27 cellular contexts compared by ENCODE assay signal in genomic region chr1:209819059-209819458, GRCh38. TPM values are rescaled to one million over a fixed set of nuclear protein-coding genes. Genes with fewer than 3 reads are reported as not detected.
DNase-seq lines count a peak whose midpoint lies in the region; ATAC-seq, FAIRE-seq and TF ChIP-seq lines count a peak whose summit lies in the region.
"Had no signal": no experiment of that assay in that cellular context is flagged by ENCODE, and none has a peak within 500 bp of the region (broad histone marks: within the 10 kb centered on the region; RNA-seq: fewer than 3 reads in every experiment).

No MANE protein-coding gene starts in this region.

- H3K27me3 ChIP-seq in mammary epithelial cell (ENCODE audit: insufficient read depth, low read length) = no peaks in the 10 kb centered on the region
- peaks cover 7 to 8% of the 10 kb centered on the region in 2 experiments; a peak in 3 of 5 replicates for H3K27me3 ChIP-seq in K562 (ENCODE audit: control insufficient read depth in 2 of 2, insufficient read depth in 2 of 2, low read length in 2 of 2)
- H3K27me3 ChIP-seq in trophoblast cell (ENCODE audit: insufficient read depth, low read length) = no peaks in the 10 kb centered on the region
- H3K27me3 ChIP-seq: BE2C; BLaER1 treated with 17β-estradiol and CSF1 and Interleukin-3, amounts not matched to agents 10 nM and 100 nM had no signal

- 0% methylated on average over 1 of the region's 1 CpG for WGBS in mammary epithelial cell (ENCODE audit: low coverage, missing lambda C conversion rate)
- 0% methylated on average over 1 of the region's 1 CpG for WGBS in K562 (ENCODE audit: insufficient coverage, low coverage, missing lambda C conversion rate)
- no CpG with 5 or more reads among the region's 1 CpG for WGBS in trophoblast cell (ENCODE audit: extremely low coverage, insufficient coverage, insufficient read length)

- dilution Hi-C loops in mammary epithelial cell (cut with HindIII; ENCODE audit: low sequenced_read_pairs) = loop anchor here (5.0 kb wide), 1 partner anchor 167 kb away; the partner anchor contains the start of gene LAMB3

- TF ChIP-seq EP300 in K562 (IDR thresholded peaks at IDR 0.05; ENCODE audit: low read length) = no peak

- no peak for ATAC-seq in K562
- ATAC-seq: A549, GM12878, HCT116 had no signal

- FAIRE-seq in K562 (lab: Jason Lieb, UNC) = no peak
- FAIRE-seq: A549, D721Med, GM12878, GM19239, H1 had no signal

- no peak overlapping the region for H3K4me3 Mint-ChIP-seq in MCF 10A (ENCODE audit: unreplicated experiment)
- no peak overlapping the region for H3K4me3 Mint-ChIP-seq in activated T-cell treated with anti-CD3 and anti-CD28 coated beads, Interleukin-2, amount 50 U/mL, for 24 hours
- H3K4me3 Mint-ChIP-seq: CD14-positive monocyte; CD4-positive, alpha-beta T cell; CD8-positive, alpha-beta memory T cell; HFFc6 had no signal

- H3K4ac ChIP-seq in trophoblast cell (ENCODE audit: low read depth, low read length) = no peak overlapping the region

- peaks cover 38% of the 10 kb centered on the region for H3K4me1 Mint-ChIP-seq in MCF 10A (ENCODE audit: insufficient read depth, unreplicated experiment)
- H3K4me1 Mint-ChIP-seq in activated T-cell treated with anti-CD3 and anti-CD28 coated beads, Interleukin-2, amount 50 U/mL, for 24 hours (ENCODE audit: low read depth) = peaks cover 19% of the 10 kb centered on the region

- no peak overlapping the region for H3K18ac ChIP-seq in trophoblast cell (ENCODE audit: low read length)

- no peak overlapping the region for H3K27ac ChIP-seq in mammary epithelial cell (ENCODE audit: insufficient read depth, low read depth, low read length)
- no peak overlapping the region for H3K27ac ChIP-seq in K562 (ENCODE audit: extremely low read depth, low read depth, low read length)
- no peak overlapping the region for H3K27ac ChIP-seq in trophoblast cell (ENCODE audit: low read depth, low read length)
- H3K27ac ChIP-seq: A549; BLaER1 treated with 17β-estradiol and CSF1 and Interleukin-3, amounts not matched to agents 10 nM and 100 nM; GM23248 had no signal

- H2BK120ac ChIP-seq in trophoblast cell (ENCODE audit: insufficient read depth, low read length, poor library complexity) = peak overlapping the region; percentile 8

- H3K36me3 ChIP-seq in mammary epithelial cell (ENCODE audit: insufficient read depth, low read length) = no peaks in the 10 kb centered on the region
- no peaks in the 10 kb centered on the region for H3K36me3 ChIP-seq in K562 (ENCODE audit: control insufficient read depth, insufficient read depth, low read length)
- H3K36me3 ChIP-seq in trophoblast cell (ENCODE audit: control insufficient read depth in 1 of 2, insufficient read depth in 2 of 2, low read length in 2 of 2) = no peaks in the 10 kb centered on the region
- H3K36me3 ChIP-seq: BE2C; BLaER1 treated with 17β-estradiol and CSF1 and Interleukin-3, amounts not matched to agents 10 nM and 100 nM had no signal

- no peak overlapping the region for H4K8ac ChIP-seq in trophoblast cell (ENCODE audit: low read depth, low read length)

- no peaks in the 10 kb centered on the region for H3K9me3 Mint-ChIP-seq in MCF 10A (ENCODE audit: unreplicated experiment)
- H3K9me3 Mint-ChIP-seq in activated T-cell treated with anti-CD3 and anti-CD28 coated beads, Interleukin-2, amount 50 U/mL, for 24 hours = no peaks in the 10 kb centered on the region
- H3K9me3 Mint-ChIP-seq: CD14-positive monocyte; CD4-positive, alpha-beta T cell; CD8-positive, alpha-beta memory T cell; HFFc6 had no signal

- H3K79me1 ChIP-seq in trophoblast cell (ENCODE audit: low read length) = peaks cover 15% of the 10 kb centered on the region

- no peak overlapping the region for H3K23ac ChIP-seq in trophoblast cell (ENCODE audit: low read length)

- BruUV-seq in MCF 10A (replicated peaks; lab: Mats Ljungman, UMichigan) (no TSS peak), mammary epithelial cell (replicated peaks; lab: Mats Ljungman, UMichigan) (no TSS peak), K562 (replicated peaks; lab: Mats Ljungman, UMichigan) (no TSS peak)

- H3K9me3 ChIP-seq in mammary epithelial cell (replicated peaks; ENCODE audit: insufficient read depth, low read length) = no peaks in the 10 kb centered on the region
- H3K9me3 ChIP-seq in K562 (replicated peaks; ENCODE audit: control insufficient read depth, insufficient read depth, low read depth, low read length) = no peaks in the 10 kb centered on the region
- H3K9me3 ChIP-seq in trophoblast cell (ENCODE audit: insufficient read depth, low read depth, low read length) = no peaks in the 10 kb centered on the region
- H3K9me3 ChIP-seq: A549; BE2C; BLaER1 treated with 17β-estradiol and CSF1 and Interleukin-3, amounts not matched to agents 10 nM and 100 nM had no signal

- no peak overlapping the region for H3K27ac Mint-ChIP-seq in MCF 10A (ENCODE audit: low read depth, unreplicated experiment)
- no peak overlapping the region for H3K27ac Mint-ChIP-seq in activated T-cell treated with anti-CD3 and anti-CD28 coated beads, Interleukin-2, amount 50 U/mL, for 24 hours
- H3K27ac Mint-ChIP-seq: CD4-positive, alpha-beta T cell; HFFc6 had no signal

- H2BK5ac ChIP-seq in trophoblast cell (ENCODE audit: low read depth, low read length, poor library complexity) = peak overlapping the region; percentile 9

- peak overlapping the region; percentile 71 for H4K91ac ChIP-seq in trophoblast cell (ENCODE audit: low read depth, low read length)

- H3K4me3 ChIP-seq in mammary epithelial cell (replicated peaks in 1 of 3; ENCODE audit: insufficient read depth in 1 of 3, low read depth in 2 of 3, low read length in 3 of 3) = no peak overlapping the region
- H3K4me3 ChIP-seq in K562 = no peak overlapping the region
- H3K4me3 ChIP-seq in trophoblast cell (ENCODE audit: low read depth, low read length) = no peak overlapping the region
- H3K4me3 ChIP-seq: A549; BLaER1 treated with 17β-estradiol and CSF1 and Interleukin-3, amounts not matched to agents 10 nM and 100 nM; GM12878; GM23248 had no signal

- H3K9ac ChIP-seq in mammary epithelial cell (ENCODE audit: insufficient read depth, low read length) (no peak overlapping the region), K562 (ENCODE audit: insufficient read depth in 1 of 2, low read depth in 2 of 2, low read length in 2 of 2) (no peak overlapping the region), trophoblast cell (ENCODE audit: low read length) (no peak overlapping the region)
- H3K9ac ChIP-seq: BLaER1 treated with 17β-estradiol and CSF1 and Interleukin-3, amounts not matched to agents 10 nM and 100 nM; GM23248 had no signal

- H4K20me1 ChIP-seq in mammary epithelial cell (ENCODE audit: insufficient read depth, low read length) = no peaks in the 10 kb centered on the region
- H4K20me1 ChIP-seq in K562 (replicated peaks; ENCODE audit: control insufficient read depth, insufficient read depth, low read length) = no peaks in the 10 kb centered on the region
- H4K20me1 ChIP-seq: BLaER1 treated with 17β-estradiol and CSF1 and Interleukin-3, amounts not matched to agents 10 nM and 100 nM had no signal

- peak; percentile 13 for DNase-seq in MCF 10A (ENCODE audit: unreplicated experiment)
- no peak for DNase-seq in mammary epithelial cell
- DNase-seq in K562 (ENCODE audit: extremely low read depth in 1 of 4, low spot score in 3 of 4) = no peak
- DNase-seq in trophoblast cell = no peak
- DNase-seq in activated T-cell treated with anti-CD3 and anti-CD28 coated beads, Interleukin-2, amount 50 U/mL, for 24 hours = no peak
- DNase-seq in amniotic stem cell (lab: John Stamatoyannopoulos, UW) = no peak
- DNase-seq: 8988T; ACHN; AML-193; BE2C; CD4-positive, alpha-beta T cell; CD8-positive, alpha-beta memory T cell; DMS 273 treated with DMSO at 0.1 percent for 48 hours; DMS79; EL; GDM1; GM23248; H7; HFFc6 had no signal

- no peaks in the 10 kb centered on the region for H3K9me1 ChIP-seq in K562 (ENCODE audit: control insufficient read depth, insufficient read depth, low read length)

- H3K27me3 Mint-ChIP-seq in MCF 10A (ENCODE audit: insufficient read depth, unreplicated experiment) = no peaks in the 10 kb centered on the region
- H3K27me3 Mint-ChIP-seq in activated T-cell treated with anti-CD3 and anti-CD28 coated beads, Interleukin-2, amount 50 U/mL, for 24 hours = peaks cover 25% of the 10 kb centered on the region

- H3K79me2 ChIP-seq in mammary epithelial cell (ENCODE audit: insufficient read depth, low read length) (peaks cover 2% of the 10 kb centered on the region), K562 (ENCODE audit: control insufficient read depth, insufficient read depth, low read length) (no peaks in the 10 kb centered on the region), trophoblast cell (ENCODE audit: control insufficient read depth, insufficient read depth, low read length, poor library complexity) (peaks cover 2% of the 10 kb centered on the region)

- peak overlapping the region; percentile 13 for H2AK5ac ChIP-seq in trophoblast cell (ENCODE audit: low read length)

- in situ Hi-C loops in mammary epithelial cell (cut with MboI; ENCODE audit: low sequenced_read_pairs in 2 of 2) (no loop called here), K562 (cut with MboI) (no loop called here)

- no peak for TF ChIP-seq RAD21 in K562 (CRISPR knock-in tag; conservative IDR thresholded peaks at IDR 0.05 in 1 of 2, IDR thresholded peaks at IDR 0.05 in 1 of 2)

- no peak overlapping the region for H2AFZ ChIP-seq in mammary epithelial cell (ENCODE audit: low read depth, low read length)
- no peak overlapping the region for H2AFZ ChIP-seq in K562 (ENCODE audit: low read depth, low read length)
- no peak overlapping the region for H2AFZ ChIP-seq in trophoblast cell (ENCODE audit: insufficient read depth, low read length, poor library complexity)
- H2AFZ ChIP-seq: GM23248 had no signal

- peaks cover 10% of the 10 kb centered on the region for H3K36me3 Mint-ChIP-seq in MCF 10A (ENCODE audit: insufficient read depth, unreplicated experiment)
- H3K36me3 Mint-ChIP-seq in activated T-cell treated with anti-CD3 and anti-CD28 coated beads, Interleukin-2, amount 50 U/mL, for 24 hours (ENCODE audit: low read depth) = no peaks in the 10 kb centered on the region
- H3K36me3 Mint-ChIP-seq: CD14-positive monocyte had no signal

- no peak for TF ChIP-seq POLR2A in K562 (conservative IDR thresholded peaks at IDR 0.05)

- no peak overlapping the region for H4K12ac ChIP-seq in trophoblast cell (ENCODE audit: low read depth, low read length)

- CTCF ChIA-PET in MCF 10A (lab: Yijun Ruan, JAX) = interaction anchor here (0.6 to 30.3 kb wide), 9 partner anchors 1 to 250 kb away, joined by 3 to 1144 read pairs (median 12); partner anchors contain the start of genes IRF6 and UTP25
- CTCF ChIA-PET in mammary epithelial cell (lab: Charles Lee; ENCODE audit: low non-redundant PET) = interaction anchor here (0.6 kb wide), 1 partner anchor 17 kb away, joined by 4 read pairs; no protein-coding TSS in a partner anchor
- CTCF ChIA-PET in K562 (lab: Yijun Ruan, JAX; ENCODE audit: low intra/inter-chr PET ratio) = no interaction called here

- POLR2A ChIA-PET in MCF 10A (lab: Yijun Ruan, JAX) = interaction anchor here (0.8 to 21.0 kb wide), 6 partner anchors 4 to 33 kb away, joined by 3 to 1382 read pairs (median 36); partner anchors contain the start of genes C1orf74, IRF6 and UTP25
- POLR2A ChIA-PET in K562 (lab: Yijun Ruan, JAX) = interaction anchor here (0.6 to 1.4 kb wide), 3 partner anchors 9 to 121 kb away, joined by 3 to 8 read pairs (median 3); no protein-coding TSS in a partner anchor

- no peak overlapping the region for H3K4me2 ChIP-seq in mammary epithelial cell (ENCODE audit: insufficient read depth, low read depth, low read length)
- no peak overlapping the region for H3K4me2 ChIP-seq in K562 (ENCODE audit: insufficient read depth, low read length)
- no peak overlapping the region for H3K4me2 ChIP-seq in trophoblast cell (ENCODE audit: low read length)
- H3K4me2 ChIP-seq: A549; BLaER1 treated with 17β-estradiol and CSF1 and Interleukin-3, amounts not matched to agents 10 nM and 100 nM had no signal

- peak overlapping the region; percentile 18 for H3K14ac ChIP-seq in trophoblast cell (ENCODE audit: low read length)

- intact Hi-C loops in MCF 10A (cut with micrococcal nuclease) = no loop called here
- intact Hi-C loops in mammary epithelial cell (cut with micrococcal nuclease) = no loop called here
- intact Hi-C loops in K562 (cut with micrococcal nuclease) = no loop called here

- H3K4me1 ChIP-seq in mammary epithelial cell (ENCODE audit: insufficient read depth, low read length) (peaks cover 42% of the 10 kb centered on the region), K562 (replicated peaks in 1 of 2; ENCODE audit: control insufficient read depth in 2 of 2, insufficient read depth in 2 of 2, low read length in 2 of 2) (0 out of 5 replicates have a peak, but pooled peaks cover 0 to 3% of the 10 kb centered on the region in 2 experiments), trophoblast cell (ENCODE audit: control insufficient read depth in 1 of 2, insufficient read depth in 2 of 2, low read length in 2 of 2) (peaks cover 17 to 19% of the 10 kb centered on the region in 2 experiments)
- H3K4me1 ChIP-seq: A549 had no signal

- H2BK12ac ChIP-seq in trophoblast cell (ENCODE audit: low read length) = peak overlapping the region; percentile 72

- no peak for TF ChIP-seq CTCF in MCF 10A (IDR thresholded peaks at IDR 0.05; ENCODE audit: unreplicated experiment)
- TF ChIP-seq CTCF in mammary epithelial cell (conservative IDR thresholded peaks at IDR 0.05 in 1 of 2, IDR thresholded peaks at IDR 0.05 in 1 of 2; ENCODE audit: extremely low read depth in 1 of 2, insufficient read depth in 1 of 2, low read depth in 1 of 2, low read length in 2 of 2) = no peak
- no peak for TF ChIP-seq CTCF in K562 (IDR thresholded peaks at IDR 0.05 in 2 of 3, conservative IDR thresholded peaks at IDR 0.05 in 1 of 3; ENCODE audit: insufficient read depth in 2 of 3, low read depth in 1 of 3, low read length in 3 of 3)

RNA-seq across cellular contexts. Expression of gene UTP25, which starts 8.7 kb away (rescaled TPM):
- 20.4 and 23.8 TPM in 2 replicates for total RNA-seq in MCF 10A (2022)
- total RNA-seq in mammary epithelial cell = 10 to 100 TPM in 1 of 2 donors, 1 to 10 TPM in 1; 9.3 to 14.0 TPM
- polyA plus RNA-seq in mammary epithelial cell = 8.0 TPM
- 8.3 TPM for polyA minus RNA-seq in mammary epithelial cell
- 18.3 and 30.1 TPM in 2 replicates for total RNA-seq in K562 (2011; cell fraction: chromatin; rRNA removed; ENCODE audit: low replicate concordance)
- total RNA-seq in K562 (2011; cell fraction: nucleolus; rRNA removed) = 10.3 and 13.0 TPM in 2 replicates
- total RNA-seq in K562 (2011; cell fraction: nucleoplasm; rRNA removed) = 18.0 and 28.4 TPM in 2 replicates
- 10.6 and 11.9 TPM in 2 replicates for total RNA-seq in K562 (2014; rRNA removed)
- 17.6 and 18.4 TPM in 2 replicates for total RNA-seq in K562 (2014; rRNA removed; fragmentation: Illumina TruSeq; extraction: Trizol)
- total RNA-seq in K562 (2015; rRNA removed; fragmentation: Illumina TruSeq; extraction: Trizol) = 15.3 and 16.6 TPM in 2 replicates
- total RNA-seq in K562 (2021) = 10.7 and 12.0 TPM in 2 replicates
- polyA plus RNA-seq in K562 (2011; rRNA removed) = 10.4 and 12.8 TPM in 2 replicates
- polyA plus RNA-seq in K562 (2011; cell fraction: cytosol; rRNA removed) = 4.5 and 6.9 TPM in 2 replicates
- 10.4 and 11.3 TPM in 2 replicates for polyA plus RNA-seq in K562 (2011; cell fraction: nucleus; rRNA removed)
- polyA plus RNA-seq in K562 (2012) = 5.1 and 6.6 TPM in 2 replicates
- 13.1 and 15.7 TPM in 2 replicates for polyA plus RNA-seq in K562 (2014; fragmentation: Illumina TruSeq; extraction: Trizol)
- polyA plus RNA-seq in K562 (2014; fragmentation: Nextera tagmentation; extraction: Ambion mirVana) = 10 to 100 TPM in 1 of 2 experiments, 1 to 10 TPM in 1; 5.7 to 10.9 TPM
- polyA plus RNA-seq in K562 (2014; rRNA removed) = 8.7 and 9.5 TPM in 2 replicates
- 20.6 and 21.0 TPM in 2 replicates for polyA minus RNA-seq in K562 (2011; rRNA and poly(A)+ RNA removed)
- polyA minus RNA-seq in K562 (2011; cell fraction: cytosol; rRNA and poly(A)+ RNA removed) = 4.3 and 4.9 TPM in 2 replicates
- 19.7 and 27.1 TPM in 2 replicates for polyA minus RNA-seq in K562 (2011; cell fraction: nucleus; rRNA and poly(A)+ RNA removed)
- polyA plus RNA-seq in trophoblast cell (2013) = 2.8 TPM in 2 replicates

RNA-seq across cellular contexts. Expression of gene IRF6, which starts 13.1 kb away (rescaled TPM):
- total RNA-seq in MCF 10A (2022) (87.8 and 106 TPM in 2 replicates), mammary epithelial cell (100 to 1,000 TPM; 261 to 422 TPM), K562 (2014; rRNA removed) (0.32 and 0.37 TPM in 2 replicates), K562 (2014; rRNA removed; fragmentation: Illumina TruSeq; extraction: Trizol) (0.22 and 0.25 TPM in 2 replicates), K562 (2015; rRNA removed; fragmentation: Illumina TruSeq; extraction: Trizol) (0.08 and 0.11 TPM in 2 replicates), K562 (2021) (0.20 and 0.29 TPM in 2 replicates)
- polyA plus RNA-seq in mammary epithelial cell (252 TPM), K562 (2011; rRNA removed) (0.64 and 0.65 TPM in 2 replicates), K562 (2014; fragmentation: Illumina TruSeq; extraction: Trizol) (0.10 and 0.15 TPM in 2 replicates), K562 (2014; fragmentation: Nextera tagmentation; extraction: Ambion mirVana) (under 1 TPM; 0.04 to 0.17 TPM), K562 (2014; rRNA removed) (0.03 and 0.11 TPM in 2 replicates)
- polyA minus RNA-seq in mammary epithelial cell = 369 TPM
- total RNA-seq in K562 (2011; cell fraction: chromatin; rRNA removed; ENCODE audit: low replicate concordance) = 0.63 and 1.3 TPM in 2 replicates
- total RNA-seq in K562 (2011; cell fraction: nucleolus; rRNA removed) = 0.33 and 0.53 TPM in 2 replicates
- 0.53 and 0.88 TPM in 2 replicates for total RNA-seq in K562 (2011; cell fraction: nucleoplasm; rRNA removed)
- polyA plus RNA-seq in K562 (2011; cell fraction: cytosol; rRNA removed) = 0.50 and 0.51 TPM in 2 replicates
- polyA plus RNA-seq in K562 (2011; cell fraction: nucleus; rRNA removed) = 0.35 and 0.57 TPM in 2 replicates
- 0.21 and 0.80 TPM in 2 replicates for polyA plus RNA-seq in K562 (2012)
- polyA minus RNA-seq in K562 (2011; rRNA and poly(A)+ RNA removed) = 0.57 and 0.84 TPM in 2 replicates
- 0.36 and 0.76 TPM in 2 replicates for polyA minus RNA-seq in K562 (2011; cell fraction: cytosol; rRNA and poly(A)+ RNA removed)
- 0.13 and 0.56 TPM in 2 replicates for polyA minus RNA-seq in K562 (2011; cell fraction: nucleus; rRNA and poly(A)+ RNA removed)
- polyA plus RNA-seq in trophoblast cell (2013) = 15.9 and 17.9 TPM in 2 replicates

RNA-seq across cellular contexts. Expression of gene C1orf74, which starts 34.7 kb away (rescaled TPM):
- total RNA-seq in MCF 10A (2022) (6.8 and 7.1 TPM in 2 replicates), mammary epithelial cell (10 to 100 TPM; 29.8 to 50.1 TPM), K562 (2014; rRNA removed) (4.0 and 4.3 TPM in 2 replicates), K562 (2014; rRNA removed; fragmentation: Illumina TruSeq; extraction: Trizol) (5.7 and 6.5 TPM in 2 replicates), K562 (2015; rRNA removed; fragmentation: Illumina TruSeq; extraction: Trizol) (5.7 and 6.5 TPM in 2 replicates), K562 (2021) (4.7 and 4.9 TPM in 2 replicates)
- polyA plus RNA-seq in mammary epithelial cell (13.2 TPM), K562 (2011; rRNA removed) (5.8 and 7.4 TPM in 2 replicates), K562 (2014; fragmentation: Illumina TruSeq; extraction: Trizol) (5.3 and 5.7 TPM in 2 replicates), K562 (2014; fragmentation: Nextera tagmentation; extraction: Ambion mirVana) (1 to 10 TPM; 5.7 to 7.6 TPM), K562 (2014; rRNA removed) (4.0 and 4.9 TPM in 2 replicates)
- 28.7 TPM for polyA minus RNA-seq in mammary epithelial cell
- total RNA-seq in K562 (2011; cell fraction: chromatin; rRNA removed; ENCODE audit: low replicate concordance) = 5.3 and 6.8 TPM in 2 replicates
- total RNA-seq in K562 (2011; cell fraction: nucleolus; rRNA removed) = 5.9 and 6.8 TPM in 2 replicates
- 7.3 and 8.0 TPM in 2 replicates for total RNA-seq in K562 (2011; cell fraction: nucleoplasm; rRNA removed)
- 4.4 and 4.9 TPM in 2 replicates for polyA plus RNA-seq in K562 (2011; cell fraction: cytosol; rRNA removed)
- 3.7 and 4.5 TPM in 2 replicates for polyA plus RNA-seq in K562 (2011; cell fraction: nucleus; rRNA removed)
- 3.2 and 3.4 TPM in 2 replicates for polyA plus RNA-seq in K562 (2012)
- 10.9 and 11.2 TPM in 2 replicates for polyA minus RNA-seq in K562 (2011; rRNA and poly(A)+ RNA removed)
- 2.0 and 4.0 TPM in 2 replicates for polyA minus RNA-seq in K562 (2011; cell fraction: cytosol; rRNA and poly(A)+ RNA removed)
- polyA minus RNA-seq in K562 (2011; cell fraction: nucleus; rRNA and poly(A)+ RNA removed) = 8.6 and 17.5 TPM in 2 replicates
- polyA plus RNA-seq in trophoblast cell (2013) = 2.4 TPM in 2 replicates

Comparison
In these comparisons a context has a peak if more than half of its experiments do, and no peak if none do; other contexts are left out.
1. RNA of gene IRF6, which starts 13.1 kb away (total RNA-seq): 261 to 422 TPM in mammary epithelial cell and 87.8 to 106 TPM in MCF 10A; 0.08 to 1.3 TPM in K562; every median in the first group is over 10 times any median in the second.